24 cellular contexts compared by ENCODE assay signal in the genomic region with DNA sequence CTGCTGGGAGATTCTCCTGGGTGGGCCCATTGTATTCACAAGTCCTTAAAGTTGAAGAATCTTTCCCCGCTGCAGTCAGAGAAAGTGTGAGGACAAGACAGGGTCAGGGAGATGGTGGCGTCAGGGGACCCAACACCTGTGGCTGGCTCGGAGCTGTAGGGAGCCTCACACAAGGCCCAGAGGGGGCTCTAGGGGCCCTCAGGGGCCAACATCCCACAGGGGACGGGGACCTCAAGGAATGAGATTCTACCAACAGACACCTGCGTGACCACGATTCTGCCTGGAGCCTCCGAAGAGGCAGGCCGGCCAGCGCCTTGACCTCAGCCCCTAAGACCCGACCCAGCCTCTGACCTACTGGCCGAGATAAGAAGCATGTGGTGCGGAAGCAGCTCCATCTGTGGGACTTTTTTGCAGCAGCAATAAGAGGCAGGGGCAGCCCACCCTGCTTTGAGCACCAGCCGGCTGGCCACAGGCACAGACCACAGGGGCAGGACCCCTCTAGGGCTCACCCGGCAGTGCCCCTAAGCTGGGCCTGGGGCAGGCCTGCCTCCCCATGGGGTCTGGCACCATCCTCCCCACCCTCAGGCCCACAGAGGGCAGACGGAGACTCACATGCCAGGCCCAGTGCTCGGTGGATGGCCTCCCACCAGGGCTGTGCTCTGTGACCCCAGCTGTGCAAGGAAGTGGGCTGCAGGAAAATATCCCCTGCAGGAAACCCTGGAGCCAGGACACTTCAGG. TPM values are rescaled to one million over a fixed set of nuclear protein-coding genes. Genes with fewer than 3 reads are reported as not detected.
A peak's percentile ranks its signal among the peaks of the same experiment; 100 is the strongest.
DNase-seq lines count a peak whose midpoint lies in the region; ATAC-seq and TF ChIP-seq lines count a peak whose summit lies in the region.
"Had no signal": no experiment of that assay in that cellular context is flagged by ENCODE, and none has a peak within 500 bp of the region (broad histone marks: within the 10 kb centered on the region; RNA-seq: fewer than 3 reads in every experiment).

No MANE protein-coding gene starts in this region.

- no peak overlapping the region for H3K27ac Mint-ChIP-seq in GM23338
- H3K27ac Mint-ChIP-seq: activated CD4-positive, alpha-beta memory T cell treated with anti-CD3 and anti-CD28 coated beads, Interleukin-2, amount 10 ng/mL, durations not matched to agents 7 days and 5 days; activated naive CD4-positive, alpha-beta T cell treated with anti-CD3 and anti-CD28 coated beads, Interleukin-2, amount 50 U/mL, for 24 hours; naive thymus-derived CD4-positive, alpha-beta T cell; T-cell had no signal

- H3K36me3 ChIP-seq in NT2/D1 (ENCODE audit: insufficient read depth, insufficient read length, low read length) (no peaks in the 10 kb centered on the region), right atrium auricular region (no peaks in the 10 kb centered on the region), GM23338 (ENCODE audit: insufficient read depth) (no peaks in the 10 kb centered on the region)
- H3K36me3 ChIP-seq: ascending aorta had no signal

- H3K36me3 Mint-ChIP-seq in GM23338 (ENCODE audit: low read depth), result no peaks in the 10 kb centered on the region
- H3K36me3 Mint-ChIP-seq: activated naive CD4-positive, alpha-beta T cell treated with anti-CD3 and anti-CD28 coated beads, Interleukin-2, amount 50 U/mL, for 24 hours; naive thymus-derived CD4-positive, alpha-beta T cell; T-cell had no signal

- peak; percentile 20 for DNase-seq in D341Med (ENCODE audit: low spot score)
- no peak for DNase-seq in NT2/D1 (ENCODE audit: low read depth, low spot score)
- peak; percentile 42 for DNase-seq in right atrium auricular region (ENCODE audit: low spot score)
- peak; percentile 34 for DNase-seq in sciatic nerve (ENCODE audit: low spot score)
- DNase-seq in NCI-H1105 treated with DMSO at 0.1 percent for 48 hours (lab: John Stamatoyannopoulos, UW), result no peak
- DNase-seq in GM23338 (ENCODE audit: low spot score), result no peak
- DNase-seq: glutamatergic neuron; GOT3; NCI-H1417; NCI-H2107; NCI-H524; SHP77; stimulated activated CD4-positive, alpha-beta T cell treated with anti-CD3 and anti-CD28 coated beads, Interleukin-4, amount 100 ng/mL, for 24 hours; substantia nigra had no signal

- no peaks in the 10 kb centered on the region for H3F3A ChIP-seq in GM23338 (replicated peaks; ENCODE audit: low read depth)

- no peaks in the 10 kb centered on the region; the same call in 2 of the 3 replicates for H3K9me3 Mint-ChIP-seq in GM23338
- H3K9me3 Mint-ChIP-seq: activated CD4-positive, alpha-beta memory T cell treated with anti-CD3 and anti-CD28 coated beads, Interleukin-2, amount 10 ng/mL, durations not matched to agents 7 days and 5 days; activated naive CD4-positive, alpha-beta T cell treated with anti-CD3 and anti-CD28 coated beads, Interleukin-2, amount 50 U/mL, for 24 hours; activated T-cell treated with anti-CD3 and anti-CD28 coated beads, Interleukin-2, amount 50 U/mL, for 4 hours; naive thymus-derived CD4-positive, alpha-beta T cell; T-cell had no signal

- peak overlapping the region; percentile 10 for H3K9ac ChIP-seq in NT2/D1 (ENCODE audit: insufficient read length, low read depth)

- intact Hi-C loops in sciatic nerve (cut with DNase I), result no loop called here

- H3K27me3 Mint-ChIP-seq in GM23338 (ENCODE audit: insufficient read depth, low read depth, poor library complexity), result peaks cover 18% of the 10 kb centered on the region
- H3K27me3 Mint-ChIP-seq: activated naive CD4-positive, alpha-beta T cell treated with anti-CD3 and anti-CD28 coated beads, Interleukin-2, amount 50 U/mL, for 24 hours; T-cell had no signal

- no peaks in the 10 kb centered on the region for H3K9me2 ChIP-seq in GM23338 (ENCODE audit: insufficient read depth)

- H4K20me1 ChIP-seq in GM23338 (replicated peaks; ENCODE audit: insufficient read depth), result no peaks in the 10 kb centered on the region

- H3K27ac ChIP-seq in right atrium auricular region (no peak overlapping the region), GM23338 (ENCODE audit: low read depth) (no peak overlapping the region)
- H3K27ac ChIP-seq: ascending aorta had no signal

- no peaks in the 10 kb centered on the region for H3K79me2 ChIP-seq in GM23338 (replicated peaks; ENCODE audit: insufficient read depth)

- H2AFZ ChIP-seq in GM23338, result no peak overlapping the region

- peaks cover 44% of the 10 kb centered on the region for H3K4me1 ChIP-seq in NT2/D1 (ENCODE audit: insufficient read depth, insufficient read length)
- H3K4me1 ChIP-seq in right atrium auricular region, result peaks cover 0 to 11% of the 10 kb centered on the region in 2 donors
- H3K4me1 ChIP-seq in GM23338 (ENCODE audit: insufficient read depth), result no peaks in the 10 kb centered on the region
- H3K4me1 ChIP-seq: ascending aorta had no signal

- TF ChIP-seq CTCF in right atrium auricular region (IDR thresholded peaks at IDR 0.05), result no peak
- TF ChIP-seq CTCF in GM23338 (conservative IDR thresholded peaks at IDR 0.05; ENCODE audit: low read depth in 2 of 2), result no peak

- H3K4me3 ChIP-seq in NT2/D1 (ENCODE audit: insufficient read length, low read depth) (no peak overlapping the region), right atrium auricular region (no peak overlapping the region), GM23338 (no peak overlapping the region)
- H3K4me3 ChIP-seq: ascending aorta had no signal

- H3K27me3 ChIP-seq in NT2/D1 (ENCODE audit: insufficient read depth, insufficient read length) (no peaks in the 10 kb centered on the region), right atrium auricular region (no peaks in the 10 kb centered on the region), GM23338 (ENCODE audit: insufficient read depth) (no peaks in the 10 kb centered on the region)
- H3K27me3 ChIP-seq: ascending aorta had no signal

- no peak for ATAC-seq in sciatic nerve
- no peak for ATAC-seq in GM23338
- no peak for ATAC-seq in HG03280 (IDR thresholded peaks at IDR 0.05; ENCODE audit: unreplicated experiment)
- ATAC-seq in GM19035 (IDR thresholded peaks at IDR 0.05; ENCODE audit: unreplicated experiment), result no peak

- H3K4me1 Mint-ChIP-seq in GM23338, result peaks cover 27% of the 10 kb centered on the region
- H3K4me1 Mint-ChIP-seq: activated naive CD4-positive, alpha-beta T cell treated with anti-CD3 and anti-CD28 coated beads, Interleukin-2, amount 50 U/mL, for 24 hours had no signal

- H3K4me2 ChIP-seq in GM23338, result no peak overlapping the region

- H3K4me3 Mint-ChIP-seq in GM23338, result no peak overlapping the region
- H3K4me3 Mint-ChIP-seq: activated CD4-positive, alpha-beta memory T cell treated with anti-CD3 and anti-CD28 coated beads, Interleukin-2, amount 10 ng/mL, durations not matched to agents 7 days and 5 days; activated naive CD4-positive, alpha-beta T cell treated with anti-CD3 and anti-CD28 coated beads, Interleukin-2, amount 50 U/mL, for 24 hours; activated T-cell treated with anti-CD3 and anti-CD28 coated beads, Interleukin-2, amount 50 U/mL, for 4 hours; naive thymus-derived CD4-positive, alpha-beta T cell; T-cell had no signal

- H3K9me3 ChIP-seq in NT2/D1 (ENCODE audit: insufficient read depth, low read length) (no peaks in the 10 kb centered on the region; the same call in 1 of the 2 replicates), right atrium auricular region (no peaks in the 10 kb centered on the region)
- H3K9me3 ChIP-seq: ascending aorta had no signal

TF ChIP-seq in GM23338, 12 proteins besides CTCF, POLR2A, EP300 and RAD21 (continues in another document):
- TF ChIP-seq EZH2phosphoT487 (IDR thresholded peaks at IDR 0.05; ENCODE audit: unreplicated experiment), result no peak

RNA-seq across cellular contexts. Expression of a gene that starts 13.2 kb away (rescaled TPM):
- total RNA-seq in right atrium auricular region (1 to 10 TPM; 2.9 to 3.0 TPM), sciatic nerve (21.7 TPM)
- 34.6 and 37.8 TPM in 2 replicates for total RNA-seq in GM23338 (2014; rRNA removed; shearing (Covaris generic))
- 8.0 and 8.1 TPM in 2 replicates for polyA plus RNA-seq in GM23338 (2016; fragmentation: Nextera tagmentation; extraction: Ambion mirVana)
- total RNA-seq: ascending aorta, Daoy, LHCN-M2 had no signal

Comparison
In these comparisons a context has a peak if more than half of its experiments do, and no peak if none do; other contexts are left out.
1. DNase-seq: peak in D341Med (single experiment), right atrium auricular region (single experiment) and sciatic nerve (single experiment); none in NT2/D1 (single experiment), NCI-H1105 treated with DMSO at 0.1 percent for 48 hours (single experiment) and GM23338 (single experiment).